22 cellular contexts compared by ENCODE assay signal in the genomic region with DNA sequence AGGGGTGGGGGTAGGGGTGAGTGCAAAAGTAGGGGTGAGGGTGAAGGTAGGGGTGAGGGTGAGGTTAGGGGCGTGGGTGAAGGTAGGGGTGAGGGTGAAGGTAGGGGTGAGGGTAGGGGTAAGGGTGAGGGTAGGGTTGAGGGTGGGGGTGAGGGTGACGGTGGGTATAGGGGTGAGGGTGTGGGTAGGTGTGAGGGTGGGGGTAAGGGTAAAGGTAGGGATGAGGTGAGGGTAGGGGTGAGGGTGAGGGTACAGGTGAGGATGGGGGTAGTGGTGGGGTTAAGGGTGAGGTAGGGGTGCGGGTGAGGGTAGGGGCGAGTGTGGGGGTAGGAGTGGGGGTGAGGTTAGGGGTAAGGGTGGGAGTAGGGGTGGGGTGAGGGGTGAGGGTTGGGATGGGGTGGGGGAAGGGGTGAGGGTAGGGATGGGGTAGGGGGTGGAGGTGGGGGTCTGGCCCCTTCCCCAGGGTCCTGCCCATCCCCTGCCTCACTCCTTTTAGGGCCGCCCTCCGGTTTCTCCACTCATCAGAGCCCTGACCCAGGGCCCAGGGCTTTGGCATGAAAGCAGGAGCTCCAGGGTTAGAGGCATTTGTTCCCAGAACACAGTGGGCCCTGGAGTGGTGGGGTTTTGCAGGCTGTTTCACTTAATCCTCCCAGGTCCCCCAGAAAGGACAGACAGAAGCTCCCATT.
"Had no signal": no experiment of that assay in that cellular context is flagged by ENCODE, and none has a peak within 500 bp of the region (broad histone marks: within the 10 kb centered on the region; RNA-seq: fewer than 3 reads in every experiment).

No MANE protein-coding gene starts in this region.

- H3K27ac ChIP-seq: body of pancreas, cardiac muscle cell, neutrophil, parathyroid adenoma, right lobe of liver, skin epidermis, testis had no signal

- ATAC-seq: body of pancreas, left ventricle myocardium superior, right lobe of liver, WTC11 had no signal

- H3K27me3 ChIP-seq: body of pancreas, cardiac muscle cell, right lobe of liver, testis had no signal

- H3K4me1 ChIP-seq: parathyroid adenoma, right lobe of liver had no signal

- H3K9me3 ChIP-seq: body of pancreas, neutrophil, right lobe of liver, testis had no signal

- H3K4me3 ChIP-seq: body of pancreas, cardiac muscle cell, right lobe of liver, skin epidermis, testis had no signal

- H3K36me3 ChIP-seq: cardiac muscle cell, neutrophil had no signal

- H3K9ac ChIP-seq: parathyroid adenoma had no signal

- H2AFZ ChIP-seq: parathyroid adenoma had no signal

- DNase-seq: activated CD4-positive, alpha-beta memory T cell treated with anti-CD3 and anti-CD28 coated beads for 36 hours; activated CD4-positive, alpha-beta T cell treated with anti-CD3 and anti-CD28 coated beads for 4 hours; activated effector memory CD4-positive, alpha-beta T cell treated with Interleukin-2 at 50 U/mL for 16 hours; activated naive CD4-positive, alpha-beta T cell treated with anti-CD3 and anti-CD28 coated beads for 36 hours; anterior cingulate cortex; body of pancreas; effector CD8-positive, alpha-beta T cell; foreskin melanocyte; glutamatergic neuron; hypothalamus; left ventricle myocardium superior; mammary epithelial cell; midbrain; right lobe of liver; stimulated activated CD4-positive, alpha-beta T cell treated with anti-CD3 and anti-CD28 coated beads, Interleukin-1b, Interleukin-23, amount 100 ng/mL, for 48 hours; T1000 had no signal
